Comparison of ENCODE assay signal across 1 cellular context in the genomic region with DNA sequence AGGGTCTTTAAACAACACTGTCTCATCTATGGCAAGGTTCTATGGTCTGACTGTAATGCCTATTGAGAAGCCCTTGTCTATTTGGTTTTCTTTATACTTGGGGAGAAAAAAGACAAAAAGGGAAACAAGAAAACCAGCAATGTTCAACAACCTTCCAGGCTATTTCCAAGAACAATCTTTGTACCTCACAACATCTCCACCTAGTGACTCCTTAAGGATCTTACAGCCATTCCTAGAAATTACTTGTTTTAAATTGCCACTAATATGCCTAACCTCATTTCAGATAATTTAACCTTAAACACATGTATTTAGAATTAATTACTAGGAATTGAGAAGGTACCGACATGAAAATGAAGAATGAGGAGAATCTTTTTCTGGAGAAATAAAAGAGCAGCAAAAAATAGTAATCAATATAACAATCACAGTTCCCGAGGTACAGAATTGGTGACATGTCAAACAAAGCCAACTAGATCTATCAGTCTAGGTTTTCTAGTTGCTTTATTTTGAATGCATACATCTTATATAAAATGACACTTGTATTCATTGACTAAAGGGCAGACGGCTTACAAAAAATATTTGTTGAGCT.
TF ChIP-seq lines count a peak whose summit lies in the region.

No MANE protein-coding gene starts in this region.

TF ChIP-seq in SK-N-SH, 30 proteins besides CTCF, POLR2A, EP300 and RAD21 (continued from another document):
- no peak for TF ChIP-seq PBX3 (IDR thresholded peaks at IDR 0.05)
